8 cellular contexts compared by ENCODE assay signal in the genomic region with DNA sequence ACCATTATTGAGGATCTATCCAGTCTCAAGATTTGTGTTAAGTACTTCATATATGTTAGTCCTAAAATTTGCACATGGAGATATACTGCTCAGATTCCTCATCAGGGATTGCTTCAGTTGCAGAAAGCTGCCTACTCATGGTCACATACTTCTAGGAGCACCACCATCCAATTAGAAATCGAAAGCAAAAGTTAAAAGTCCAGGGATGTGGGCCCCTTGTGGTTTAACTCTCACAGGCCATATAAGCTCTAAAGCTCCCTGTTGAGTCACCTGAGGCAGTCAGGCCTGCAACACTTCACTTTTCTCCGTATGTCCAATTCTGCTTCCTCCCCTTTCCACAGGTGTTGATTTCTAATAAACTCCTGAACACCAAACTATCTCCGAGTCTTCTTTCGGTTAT.
DNase-seq lines count a peak whose midpoint lies in the region; ATAC-seq, FAIRE-seq and TF ChIP-seq lines count a peak whose summit lies in the region.

No MANE protein-coding gene starts in this region.

- TF ChIP-seq POLR2A in GM12891 (IDR thresholded peaks at IDR 0.05; ENCODE audit: low read depth, low read length), result no peak

- intact Hi-C loops in PC-3 (cut with micrococcal nuclease), result no loop called here

- ATAC-seq in GM21576 (IDR thresholded peaks at IDR 0.05; ENCODE audit: unreplicated experiment) (peak; percentile 89), PC-3 (no peak)

- H3K79me2 ChIP-seq in PC-3 (ENCODE audit: low read length), result no peaks in the 10 kb centered on the region

- peak; percentile 74 for FAIRE-seq in GM12891 (lab: Jason Lieb, UNC)

- H2AFZ ChIP-seq in PC-3 (ENCODE audit: low read length), result no peak overlapping the region

- H3K9me3 ChIP-seq in PC-3 (ENCODE audit: low read length) (no peaks in the 10 kb centered on the region), WERI-Rb-1 (ENCODE audit: severe bottlenecking) (no peaks in the 10 kb centered on the region)

- POLR2A ChIA-PET in PC-3 (lab: Charles Lee; ENCODE audit: unreplicated experiment), result no interaction called here

- no peak overlapping the region for H3K4me2 ChIP-seq in PC-3 (ENCODE audit: low read length)

- no peaks in the 10 kb centered on the region for H4K20me1 ChIP-seq in PC-3 (ENCODE audit: low read length)

- H3K4me1 ChIP-seq in PC-3 (ENCODE audit: insufficient read depth, low read length), result no peaks in the 10 kb centered on the region

- H3K36me3 ChIP-seq in kidney epithelial cell (ENCODE audit: control insufficient read depth, insufficient read depth, low read length) (no peaks in the 10 kb centered on the region), PC-3 (ENCODE audit: low read depth, low read length) (no peaks in the 10 kb centered on the region), WERI-Rb-1 (peaks cover 7% of the 10 kb centered on the region)

- BruUV-seq in PC-3 (replicated peaks; lab: Mats Ljungman, UMichigan), result no TSS peak

- DNase-seq in GM12891 (ENCODE audit: insufficient read length, low spot score), result peak; percentile 23
- peak; percentile 2 to 83 for DNase-seq in HL-60 (ENCODE audit: low read depth in 1 of 2, low spot score in 1 of 2)
- DNase-seq in activated CD4-positive, alpha-beta T cell treated with anti-CD3 and anti-CD28 coated beads, Interleukin-2, amount 50 U/mL, for 48 hours, result peak; percentile 8 to 27
- peak; percentile 70 for DNase-seq in kidney epithelial cell (ENCODE audit: low read depth)
- no peak for DNase-seq in epidermal melanocyte (ENCODE audit: insufficient read length, low spot score)
- DNase-seq in PC-3, result no peak
- no peak for DNase-seq in WERI-Rb-1

- no peak for TF ChIP-seq CTCF in HL-60 (IDR thresholded peaks at IDR 0.05; ENCODE audit: insufficient read depth, low read length)
- TF ChIP-seq CTCF in kidney epithelial cell (IDR thresholded peaks at IDR 0.05; ENCODE audit: insufficient read depth, low read length, poor library complexity, severe bottlenecking), result no peak
- no peak for TF ChIP-seq CTCF in PC-3 (conservative IDR thresholded peaks at IDR 0.05; ENCODE audit: low read depth, low read length)
- TF ChIP-seq CTCF in WERI-Rb-1 (IDR thresholded peaks at IDR 0.05; ENCODE audit: low read depth, low read length), result no peak

- H3K27ac ChIP-seq in HL-60 (replicated peaks) (peak overlapping the region; percentile 27; the same call in 1 of the 2 replicates), PC-3 (ENCODE audit: low read length) (no peak overlapping the region), WERI-Rb-1 (no peak overlapping the region)

- CTCF ChIA-PET in PC-3 (lab: Charles Lee), result no interaction called here

- H3K9ac ChIP-seq in PC-3 (ENCODE audit: low read length), result no peak overlapping the region

- H3K9me2 ChIP-seq in PC-3 (replicated peaks; ENCODE audit: low read length), result no peaks in the 10 kb centered on the region

- H3K4me3 ChIP-seq in HL-60 (replicated peaks; ENCODE audit: insufficient read depth, low read length) (peak overlapping the region; percentile 21), kidney epithelial cell (ENCODE audit: low read depth, low read length) (no peak overlapping the region), PC-3 (ENCODE audit: low read length) (no peak overlapping the region), WERI-Rb-1 (ENCODE audit: low read depth, low read length) (no peak overlapping the region)

- H3F3A ChIP-seq in PC-3 (ENCODE audit: low read length, unreplicated experiment), result no peaks in the 10 kb centered on the region

- no peaks in the 10 kb centered on the region for H3K27me3 ChIP-seq in HL-60 (ENCODE audit: insufficient read depth, poor library complexity, severe bottlenecking)
- H3K27me3 ChIP-seq in kidney epithelial cell (ENCODE audit: control insufficient read depth, insufficient read depth, low read length), result no peaks in the 10 kb centered on the region
- no peaks in the 10 kb centered on the region for H3K27me3 ChIP-seq in PC-3 (ENCODE audit: low read length)
- H3K27me3 ChIP-seq in WERI-Rb-1 (ENCODE audit: insufficient read depth, low read depth, severe bottlenecking), result no peaks in the 10 kb centered on the region

TF ChIP-seq in GM12891, 5 proteins besides CTCF, POLR2A, EP300 and RAD21:
- TF ChIP-seq POU2F2 (IDR thresholded peaks at IDR 0.05; ENCODE audit: low read depth, low read length) (no peak), PAX5 (IDR thresholded peaks at IDR 0.05; ENCODE audit: insufficient read depth, low read length, severe bottlenecking) (no peak), POLR2AphosphoS5 (IDR thresholded peaks at IDR 0.05; ENCODE audit: low read depth, low read length) (no peak), TAF1 (IDR thresholded peaks at IDR 0.05; ENCODE audit: low read depth, low read length) (no peak), SPI1 (IDR thresholded peaks at IDR 0.05; ENCODE audit: low read depth, low read length) (no peak)

Comparison
In these comparisons a context has a peak if more than half of its experiments do, and no peak if none do; other contexts are left out.
1. DNase-seq: peak in GM12891 (single experiment), HL-60 (2 of 2), activated CD4-positive, alpha-beta T cell treated with anti-CD3 and anti-CD28 coated beads, Interleukin-2, amount 50 U/mL, for 48 hours (2 of 2) and kidney epithelial cell (single experiment); none in epidermal melanocyte (single experiment), PC-3 (single experiment) and WERI-Rb-1 (single experiment).